Comparison of ENCODE assay signal across 20 cellular contexts in genomic region chr21:17554120-17554519, GRCh38. TPM values are rescaled to one million over a fixed set of nuclear protein-coding genes. Genes with fewer than 3 reads are reported as not detected.
A peak's percentile ranks its signal among the peaks of the same experiment; 100 is the strongest.
DNase-seq lines count a peak whose midpoint lies in the region; ATAC-seq, FAIRE-seq and TF ChIP-seq lines count a peak whose summit lies in the region.
"Had no signal": no experiment of that assay in that cellular context is flagged by ENCODE, and none has a peak within 500 bp of the region (broad histone marks: within the 10 kb centered on the region; RNA-seq: fewer than 3 reads in every experiment).

No MANE protein-coding gene starts in this region.

- no TSS peak for BruUV-seq in HepG2 (replicated peaks; lab: Mats Ljungman, UMichigan)

- H3K36me3 ChIP-seq in liver (ENCODE audit: control insufficient read depth in 4 of 4, insufficient read depth in 3 of 4, low read depth in 1 of 4, low read length in 3 of 4) (peaks cover 0 to 14% (median 2%) of the 10 kb centered on the region in 4 donors), HepG2 (replicated peaks in 1 of 2; ENCODE audit: control insufficient read depth in 1 of 2, insufficient read depth in 2 of 2, low read length in 2 of 2) (peaks cover 27 to 76% of the 10 kb centered on the region in 2 experiments), mesodermal cell (ENCODE audit: control insufficient read depth, insufficient read depth, low read length) (peaks cover 34% of the 10 kb centered on the region)
- H3K36me3 ChIP-seq: BE2C had no signal

- CTCF ChIA-PET in HepG2 (lab: Yijun Ruan, JAX; ENCODE audit: low intra/inter-chr PET ratio, low total read pairs) = interaction anchor here (1.5 kb wide), 1 partner anchor 167 kb away, joined by 17 read pairs; no protein-coding TSS in a partner anchor

- peaks cover 46% of the 10 kb centered on the region for H3K79me2 ChIP-seq in HepG2 (ENCODE audit: insufficient read depth, low read length)

- in situ Hi-C loops in HepG2 (cut with HindIII; ENCODE audit: extremely low pct_ligation_motif_present, low pct_unique_long_range_greater_than_20kb) = loop anchor here (10.0 kb wide), 1 partner anchor 159 kb away; no protein-coding TSS in a partner anchor

- no peak for TF ChIP-seq CTCF in liver (IDR thresholded peaks at IDR 0.05; ENCODE audit: low read depth, low read length, missing input control)
- TF ChIP-seq CTCF in HepG2 (CRISPR knock-in tag; IDR thresholded peaks at IDR 0.05) = no peak

- H3K4me2 ChIP-seq in HepG2 (ENCODE audit: low read depth, low read length) = no peak overlapping the region
- H3K4me2 ChIP-seq: KMS-11 had no signal

- ATAC-seq in HepG2 = no peak
- ATAC-seq in HG03045 (IDR thresholded peaks at IDR 0.05; ENCODE audit: unreplicated experiment) = no peak
- no peak for ATAC-seq in HG03108 (IDR thresholded peaks at IDR 0.05; ENCODE audit: unreplicated experiment)

- H3K9me3 ChIP-seq in liver (ENCODE audit: control insufficient read depth in 4 of 4, low read length in 3 of 4) (no peaks in the 10 kb centered on the region), HepG2 (ENCODE audit: low read length) (no peaks in the 10 kb centered on the region), mesodermal cell (ENCODE audit: control insufficient read depth, low read length) (no peaks in the 10 kb centered on the region)
- H3K9me3 ChIP-seq: BE2C had no signal

- H3K27me3 ChIP-seq in liver (ENCODE audit: control insufficient read depth in 4 of 4, insufficient read depth in 4 of 4, low read length in 3 of 4) = no peaks in the 10 kb centered on the region
- H3K27me3 ChIP-seq in HepG2 (ENCODE audit: control insufficient read depth in 1 of 2, insufficient read depth in 2 of 2, low read length in 2 of 2) = no peaks in the 10 kb centered on the region
- H3K27me3 ChIP-seq: BE2C had no signal

- H3K4me1 ChIP-seq in liver (ENCODE audit: control insufficient read depth in 4 of 4, insufficient read depth in 4 of 4, low read length in 3 of 4) (peaks cover 4 to 28% (median 9%) of the 10 kb centered on the region in 4 donors), HepG2 (ENCODE audit: insufficient read depth, low read length) (peaks cover 28% of the 10 kb centered on the region), mesodermal cell (ENCODE audit: control insufficient read depth, insufficient read depth, low read length, poor library complexity, severe bottlenecking) (peaks cover 4% of the 10 kb centered on the region)
- H3K4me1 ChIP-seq: BE2C had no signal

- H3K4me3 ChIP-seq in liver (ENCODE audit: low read depth in 1 of 3, low read length in 3 of 3) (no peak overlapping the region), HepG2 (replicated peaks in 1 of 3; ENCODE audit: insufficient read depth in 1 of 3, low read depth in 2 of 3, low read length in 3 of 3) (no peak overlapping the region), mesodermal cell (ENCODE audit: extremely low read depth, insufficient read depth, low read length, poor library complexity, severe bottlenecking) (no peak overlapping the region)

- no peak for FAIRE-seq in HepG2 (lab: Jason Lieb, UNC)
- FAIRE-seq: GM18507 had no signal

- no peak for DNase-seq in HepG2 (ENCODE audit: low spot score)
- no peak for DNase-seq in DMS 273 (lab: John Stamatoyannopoulos, UW; ENCODE audit: unreplicated experiment)
- DNase-seq: CD8-positive, alpha-beta memory T cell; HCEC 1CT; MM.1S; NCI-H2029; NCI-H446 treated with DMSO at 0.1 percent for 48 hours; SHP77 had no signal

- TF ChIP-seq EP300 in HepG2 (IDR thresholded peaks at IDR 0.05; ENCODE audit: low read depth in 2 of 2, low read length in 2 of 2) (no peak), HepG2 (CRISPR knock-in tag; IDR thresholded peaks at IDR 0.05; ENCODE audit: borderline replicate concordance) (no peak)

- no peak for TF ChIP-seq RAD21 in liver (IDR thresholded peaks at IDR 0.05)
- no peak for TF ChIP-seq RAD21 in HepG2 (CRISPR knock-in tag; IDR thresholded peaks at IDR 0.05)

- H3K9ac ChIP-seq in liver (ENCODE audit: low read depth in 1 of 2, low read length in 2 of 2) = no peak overlapping the region
- no peak overlapping the region for H3K9ac ChIP-seq in HepG2 (ENCODE audit: insufficient read depth, low read depth, low read length)
- H3K9ac ChIP-seq: KMS-11 had no signal

- peak overlapping the region; percentile 48 to 49 for H3K27ac ChIP-seq in liver (ENCODE audit: low read depth in 1 of 2, low read length in 2 of 2)
- H3K27ac ChIP-seq in HepG2 (ENCODE audit: extremely low read length, insufficient read depth, low read length) = no peak overlapping the region
- H3K27ac ChIP-seq in cingulate gyrus (ENCODE audit: low read depth, low read length) = peak overlapping the region; percentile 15
- peak overlapping the region; percentile 36 for H3K27ac ChIP-seq in mesodermal cell (ENCODE audit: low read depth, low read length, severe bottlenecking)
- peak overlapping the region; percentile 13 for H3K27ac ChIP-seq in temporal lobe (ENCODE audit: low read depth, low read length)
- H3K27ac ChIP-seq: KMS-11, RWPE1 had no signal

- TF ChIP-seq POLR2A in HepG2 (IDR thresholded peaks at IDR 0.05; ENCODE audit: insufficient read depth in 1 of 2, low read depth in 2 of 2, low read length in 2 of 2) = no peak

- H2AFZ ChIP-seq in HepG2 (ENCODE audit: low read length) = no peak overlapping the region

- H4K20me1 ChIP-seq in HepG2 (ENCODE audit: insufficient read depth, low read length) = peaks cover 42% of the 10 kb centered on the region

- intact Hi-C loops in HepG2 (cut with micrococcal nuclease; ENCODE audit: unreplicated experiment) = loop anchor here (1.0 to 2.0 kb wide), 3 partner anchors 33 to 167 kb away; partner anchors contain the start of gene CXADR

- POLR2A ChIA-PET in HepG2 (lab: Yijun Ruan, JAX) = interaction anchor here (0.6 to 2.1 kb wide), 7 partner anchors 12 to 167 kb away, joined by 3 to 13 read pairs (median 4); no protein-coding TSS in a partner anchor

- 31% methylated on average over 2 of the region's 2 CpGs for WGBS in liver
- WGBS in HepG2 (ENCODE audit: low lambda C conversion rate) = 50% methylated on average over 2 of the region's 2 CpGs
- WGBS in mesodermal cell (ENCODE audit: insufficient coverage in 2 of 2), 2 experiments = no CpG with 5 or more reads among the region's 2 CpGs

TF ChIP-seq in HepG2, 621 proteins besides CTCF, POLR2A, EP300 and RAD21 (continues in another document):
- TF ChIP-seq ZNF703 (CRISPR knock-in tag; IDR thresholded peaks at IDR 0.05; ENCODE audit: borderline replicate concordance) = no peak

RNA-seq across cellular contexts. Expression of gene CXADR, which starts 41.3 kb away (rescaled TPM):
- total RNA-seq in liver (10 to 100 TPM; 26.8 to 46.4 TPM), HepG2 (2016; rRNA removed; fragmentation: Illumina TruSeq; extraction: Trizol) (57.0 and 86.8 TPM in 2 replicates), temporal lobe (255 TPM)
- polyA plus RNA-seq in liver (10 to 100 TPM in 1 of 2 donors, 1 to 10 TPM in 1; 8.5 to 26.3 TPM), HepG2 (2011; rRNA removed) (99.1 and 110 TPM in 2 replicates)
- total RNA-seq in HepG2 (2016; cell fraction: cytosol; rRNA removed; fragmentation: Illumina TruSeq; extraction: Trizol; ENCODE audit: low read depth) = 14.2 and 17.8 TPM in 2 replicates
- total RNA-seq in HepG2 (2016; cell fraction: insoluble cytoplasmic fraction; rRNA removed; fragmentation: Illumina TruSeq; extraction: Trizol) = 62.4 and 88.2 TPM in 2 replicates
- total RNA-seq in HepG2 (2016; cell fraction: membrane; rRNA removed; fragmentation: Illumina TruSeq; extraction: Trizol) = 25.0 and 25.5 TPM in 2 replicates
- total RNA-seq in HepG2 (2016; cell fraction: nucleus; rRNA removed; fragmentation: Illumina TruSeq; extraction: Trizol) = 97.8 and 106 TPM in 2 replicates
- 56.1 and 93.3 TPM in 2 replicates for polyA plus RNA-seq in HepG2 (2011; cell fraction: cytosol; rRNA removed)
- 22.6 and 33.0 TPM in 2 replicates for polyA plus RNA-seq in HepG2 (2011; cell fraction: nucleus; rRNA removed)
- 106 and 129 TPM in 2 replicates for polyA plus RNA-seq in HepG2 (2012)
- polyA plus RNA-seq in HepG2 (2016; cell fraction: cytosol; fragmentation: Illumina TruSeq; extraction: Trizol; ENCODE audit: low read depth) = 4.7 and 5.7 TPM in 2 replicates
- polyA plus RNA-seq in HepG2 (2016; cell fraction: insoluble cytoplasmic fraction; fragmentation: Illumina TruSeq; extraction: Trizol; ENCODE audit: low read depth) = 32.4 and 34.8 TPM in 2 replicates
- 8.7 and 9.3 TPM in 2 replicates for polyA plus RNA-seq in HepG2 (2016; cell fraction: membrane; fragmentation: Illumina TruSeq; extraction: Trizol; ENCODE audit: low read depth)
- polyA plus RNA-seq in HepG2 (2016; cell fraction: nucleus; fragmentation: Illumina TruSeq; extraction: Trizol; ENCODE audit: insufficient read depth, low read depth) = 64.8 and 73.1 TPM in 2 replicates
- polyA minus RNA-seq in HepG2 (2011; rRNA and poly(A)+ RNA removed; ENCODE audit: low replicate concordance) = 48.0 and 115 TPM in 2 replicates
- 120 and 127 TPM in 2 replicates for polyA minus RNA-seq in HepG2 (2011; cell fraction: cytosol; rRNA and poly(A)+ RNA removed)
- polyA minus RNA-seq in HepG2 (2011; cell fraction: nucleus; rRNA and poly(A)+ RNA removed) = 218 and 225 TPM in 2 replicates
- 32.3 TPM for polyA plus RNA-seq in mesodermal cell (2013, experiment 1 of 2)
- 37.2 TPM for polyA plus RNA-seq in mesodermal cell (2013, experiment 2 of 2)
- polyA plus RNA-seq: CD14-positive monocyte, IgD-negative memory B cell had no signal

RNA-seq across cellular contexts. Expression of gene BTG3, which starts 58.6 kb away (rescaled TPM):
- 10 to 100 TPM in 1 of 2 donors, 1 to 10 TPM in 1; 4.1 to 25.5 TPM for total RNA-seq in liver
- 1 to 10 TPM; 4.8 to 6.3 TPM for polyA plus RNA-seq in liver
- total RNA-seq in HepG2 (2016; rRNA removed; fragmentation: Illumina TruSeq; extraction: Trizol) = 11.6 and 13.9 TPM in 2 replicates
- total RNA-seq in HepG2 (2016; cell fraction: cytosol; rRNA removed; fragmentation: Illumina TruSeq; extraction: Trizol; ENCODE audit: low read depth) = 2.6 and 3.3 TPM in 2 replicates
- total RNA-seq in HepG2 (2016; cell fraction: insoluble cytoplasmic fraction; rRNA removed; fragmentation: Illumina TruSeq; extraction: Trizol) = 14.2 and 15.8 TPM in 2 replicates
- 5.4 and 6.1 TPM in 2 replicates for total RNA-seq in HepG2 (2016; cell fraction: membrane; rRNA removed; fragmentation: Illumina TruSeq; extraction: Trizol)
- total RNA-seq in HepG2 (2016; cell fraction: nucleus; rRNA removed; fragmentation: Illumina TruSeq; extraction: Trizol) = 28.7 and 34.0 TPM in 2 replicates
- 22.5 and 27.4 TPM in 2 replicates for polyA plus RNA-seq in HepG2 (2011; rRNA removed)
- polyA plus RNA-seq in HepG2 (2011; cell fraction: cytosol; rRNA removed) = 11.5 and 19.2 TPM in 2 replicates
- polyA plus RNA-seq in HepG2 (2011; cell fraction: nucleus; rRNA removed) = 12.4 and 14.1 TPM in 2 replicates
- polyA plus RNA-seq in HepG2 (2012) = 42.9 and 43.4 TPM in 2 replicates
- 2.5 and 3.0 TPM in 2 replicates for polyA plus RNA-seq in HepG2 (2016; cell fraction: cytosol; fragmentation: Illumina TruSeq; extraction: Trizol; ENCODE audit: low read depth)
- 20.7 and 21.3 TPM in 2 replicates for polyA plus RNA-seq in HepG2 (2016; cell fraction: insoluble cytoplasmic fraction; fragmentation: Illumina TruSeq; extraction: Trizol; ENCODE audit: low read depth)
- 4.3 and 4.4 TPM in 2 replicates for polyA plus RNA-seq in HepG2 (2016; cell fraction: membrane; fragmentation: Illumina TruSeq; extraction: Trizol; ENCODE audit: low read depth)
- 26.5 and 30.1 TPM in 2 replicates for polyA plus RNA-seq in HepG2 (2016; cell fraction: nucleus; fragmentation: Illumina TruSeq; extraction: Trizol; ENCODE audit: insufficient read depth, low read depth)
- polyA minus RNA-seq in HepG2 (2011; rRNA and poly(A)+ RNA removed; ENCODE audit: low replicate concordance) = 3.9 and 11.3 TPM in 2 replicates
- polyA minus RNA-seq in HepG2 (2011; cell fraction: cytosol; rRNA and poly(A)+ RNA removed) = 9.0 and 9.1 TPM in 2 replicates
- polyA minus RNA-seq in HepG2 (2011; cell fraction: nucleus; rRNA and poly(A)+ RNA removed) = 42.6 and 51.3 TPM in 2 replicates
- polyA plus RNA-seq in mesodermal cell (2013, experiment 1 of 2) = 101 TPM
- polyA plus RNA-seq in mesodermal cell (2013, experiment 2 of 2) = 95.5 TPM
- 24.3 TPM for total RNA-seq in temporal lobe
